ENCODE assay signal across 1 cellular context in genomic region chr20:32567384-32568178, GRCh38.
A peak's percentile ranks its signal among the peaks of the same experiment; 100 is the strongest.
TF ChIP-seq lines count a peak whose summit lies in the region.

No MANE protein-coding gene starts in this region.

TF ChIP-seq in HepG2, 621 proteins besides CTCF, POLR2A, EP300 and RAD21 (continued from another document):
- no peak for TF ChIP-seq DZIP1 (CRISPR knock-in tag; IDR thresholded peaks at IDR 0.05)
- no peak for TF ChIP-seq NFE2L2 (IDR thresholded peaks at IDR 0.05; ENCODE audit: low read length)
- no peak for TF ChIP-seq MBD4 (IDR thresholded peaks at IDR 0.05; ENCODE audit: borderline replicate concordance, low read length)
- TF ChIP-seq LCORL (IDR thresholded peaks at IDR 0.05) = 0 out of 2 replicates have a peak, but pooled peaks have one; percentile 50
- TF ChIP-seq LCORL (CRISPR knock-in tag; IDR thresholded peaks at IDR 0.05) = no peak
- no peak for TF ChIP-seq ARID2 (CRISPR knock-in tag; IDR thresholded peaks at IDR 0.05; ENCODE audit: borderline replicate concordance)
